In genomic region chr3:160771811-160772459, GRCh38 we compare ENCODE assay signal across 30 cellular contexts. TPM values are rescaled to one million over a fixed set of nuclear protein-coding genes. Genes with fewer than 3 reads are reported as not detected.
DNase-seq lines count a peak whose midpoint lies in the region; ATAC-seq, FAIRE-seq and TF ChIP-seq lines count a peak whose summit lies in the region.
"Had no signal": no experiment of that assay in that cellular context is flagged by ENCODE, and none has a peak within 500 bp of the region (broad histone marks: within the 10 kb centered on the region; RNA-seq: fewer than 3 reads in every experiment).

No MANE protein-coding gene starts in this region.

- no peak overlapping the region for H2BK12ac ChIP-seq in trophoblast cell (ENCODE audit: low read length)

- H3K4me1 ChIP-seq in heart left ventricle = peaks cover 0 to 48% (median 13%) of the 10 kb centered on the region in 12 donors
- no peaks in the 10 kb centered on the region for H3K4me1 ChIP-seq in right cardiac atrium (ENCODE audit: control insufficient read depth, insufficient read depth, low read length)
- peaks cover 6 to 49% (median 11%) of the 10 kb centered on the region in 3 donors for H3K4me1 ChIP-seq in gastroesophageal sphincter
- peaks cover 0 to 2% of the 10 kb centered on the region in 2 experiments for H3K4me1 ChIP-seq in trophoblast cell (ENCODE audit: control insufficient read depth in 1 of 2, insufficient read depth in 2 of 2, low read length in 2 of 2)
- H3K4me1 ChIP-seq in adrenal gland (replicated peaks in 1 of 2) = peaks cover 0 to 24% of the 10 kb centered on the region in 2 donors
- no peaks in the 10 kb centered on the region for H3K4me1 ChIP-seq in effector memory CD4-positive, alpha-beta T cell (ENCODE audit: control insufficient read depth, insufficient read depth, low read length, poor library complexity, severe bottlenecking)
- H3K4me1 ChIP-seq: A549 had no signal

- H2AFZ ChIP-seq in trophoblast cell (ENCODE audit: insufficient read depth, low read length, poor library complexity) = no peak overlapping the region

- no peak overlapping the region for H2BK5ac ChIP-seq in trophoblast cell (ENCODE audit: low read depth, low read length, poor library complexity)

- H3K4ac ChIP-seq in trophoblast cell (ENCODE audit: low read depth, low read length) = no peak overlapping the region

- H3K18ac ChIP-seq in trophoblast cell (ENCODE audit: low read length) = no peak overlapping the region

- H3K27ac ChIP-seq in heart left ventricle (peak overlapping the region in 8 of 12 donors; percentile 9 to 74 (median 39)), right cardiac atrium (ENCODE audit: low read length) (no peak overlapping the region), gastroesophageal sphincter (peak overlapping the region; percentile 61 to 77 (median 72)), trophoblast cell (ENCODE audit: low read depth, low read length) (peak overlapping the region; percentile 9), adrenal gland (peak overlapping the region in 2 of 5 donors; percentile 49 to 62)
- no peak overlapping the region for H3K27ac ChIP-seq in effector memory CD4-positive, alpha-beta T cell (ENCODE audit: insufficient read depth, low read length, poor library complexity, severe bottlenecking)
- H3K27ac ChIP-seq: A549, SK-N-MC, vagina had no signal

- H3K79me2 ChIP-seq in trophoblast cell (ENCODE audit: control insufficient read depth, insufficient read depth, low read length, poor library complexity) = no peaks in the 10 kb centered on the region

- no peak overlapping the region for H4K91ac ChIP-seq in trophoblast cell (ENCODE audit: low read depth, low read length)

- ATAC-seq in heart left ventricle = peak in 2 of 4 donors; percentile 52 to 58
- no peak for ATAC-seq in right cardiac atrium
- peak; percentile 71 for ATAC-seq in gastroesophageal sphincter
- no peak for ATAC-seq in HG03139 (IDR thresholded peaks at IDR 0.05; ENCODE audit: unreplicated experiment)
- ATAC-seq: A549; activated CD8-positive, alpha-beta T cell treated with anti-CD3 and anti-CD28 coated beads for 36 hours; natural killer cell; T-helper 17 cell had no signal

- TF ChIP-seq EP300 in gastroesophageal sphincter (IDR thresholded peaks at IDR 0.05) = no peak

- H3K36me3 ChIP-seq in heart left ventricle (no peaks in the 10 kb centered on the region), gastroesophageal sphincter (no peaks in the 10 kb centered on the region), trophoblast cell (ENCODE audit: control insufficient read depth in 1 of 2, insufficient read depth in 2 of 2, low read length in 2 of 2) (no peaks in the 10 kb centered on the region), adrenal gland (replicated peaks in 1 of 2) (no peaks in the 10 kb centered on the region)
- H3K36me3 ChIP-seq in effector memory CD4-positive, alpha-beta T cell (ENCODE audit: control insufficient read depth, insufficient read depth, low read length) = no peaks in the 10 kb centered on the region
- H3K36me3 ChIP-seq: vagina had no signal

- H3K9ac ChIP-seq in trophoblast cell (ENCODE audit: low read length) = no peak overlapping the region

- H4K8ac ChIP-seq in trophoblast cell (ENCODE audit: low read depth, low read length) = no peak overlapping the region

- FAIRE-seq in GM12891 (lab: Jason Lieb, UNC) = no peak
- FAIRE-seq: A549, HTR-8/SVneo had no signal

- H3K4me3 ChIP-seq in heart left ventricle (no peak overlapping the region), right cardiac atrium (ENCODE audit: low read length) (no peak overlapping the region), gastroesophageal sphincter (no peak overlapping the region), trophoblast cell (ENCODE audit: low read depth, low read length) (no peak overlapping the region), adrenal gland (no peak overlapping the region)
- no peak overlapping the region for H3K4me3 ChIP-seq in effector memory CD4-positive, alpha-beta T cell (ENCODE audit: insufficient read depth, low read depth, low read length, poor library complexity, severe bottlenecking)
- H3K4me3 ChIP-seq: A549, SK-N-MC, vagina had no signal

- no peak for TF ChIP-seq CTCF in heart left ventricle (IDR thresholded peaks at IDR 0.05)
- TF ChIP-seq CTCF in gastroesophageal sphincter (IDR thresholded peaks at IDR 0.05) = no peak
- TF ChIP-seq CTCF in adrenal gland (IDR thresholded peaks at IDR 0.05) = no peak

- H2AK5ac ChIP-seq in trophoblast cell (ENCODE audit: low read length) = no peak overlapping the region

- H3K14ac ChIP-seq in trophoblast cell (ENCODE audit: low read length) = no peak overlapping the region

- TF ChIP-seq POLR2A in heart left ventricle (IDR thresholded peaks at IDR 0.05) (no peak), gastroesophageal sphincter (IDR thresholded peaks at IDR 0.05) (no peak), adrenal gland (IDR thresholded peaks at IDR 0.05) (no peak), GM12891 (IDR thresholded peaks at IDR 0.05; ENCODE audit: low read depth, low read length) (no peak)

- no peak overlapping the region for H3K23ac ChIP-seq in trophoblast cell (ENCODE audit: low read length)

- H3K27me3 ChIP-seq in heart left ventricle (no peaks in the 10 kb centered on the region), right cardiac atrium (ENCODE audit: control insufficient read depth, insufficient read depth) (no peaks in the 10 kb centered on the region), gastroesophageal sphincter (no peaks in the 10 kb centered on the region), trophoblast cell (ENCODE audit: insufficient read depth, low read length) (no peaks in the 10 kb centered on the region), adrenal gland (no peaks in the 10 kb centered on the region)
- H3K27me3 ChIP-seq in effector memory CD4-positive, alpha-beta T cell (replicated peaks; ENCODE audit: control insufficient read depth, insufficient read depth, low read length, poor library complexity, severe bottlenecking) = no peaks in the 10 kb centered on the region
- H3K27me3 ChIP-seq: vagina had no signal

- H3K9me3 ChIP-seq in heart left ventricle (no peaks in the 10 kb centered on the region), right cardiac atrium (ENCODE audit: control insufficient read depth, low read length) (no peaks in the 10 kb centered on the region), gastroesophageal sphincter (no peaks in the 10 kb centered on the region), trophoblast cell (ENCODE audit: insufficient read depth, low read depth, low read length) (no peaks in the 10 kb centered on the region), adrenal gland (replicated peaks in 1 of 3) (no peaks in the 10 kb centered on the region)
- no peaks in the 10 kb centered on the region for H3K9me3 ChIP-seq in effector memory CD4-positive, alpha-beta T cell (ENCODE audit: control insufficient read depth, low read length)
- H3K9me3 ChIP-seq: A549, vagina had no signal

- H3K79me1 ChIP-seq in trophoblast cell (ENCODE audit: low read length) = no peaks in the 10 kb centered on the region

- 31 to 62% (median 48%) methylated on average over 1 of the region's 1 CpG for WGBS in heart left ventricle, 4 donors
- 83% methylated on average over 1 of the region's 1 CpG for WGBS in right cardiac atrium
- WGBS in gastroesophageal sphincter (ENCODE audit: low coverage in 1 of 2), 2 donors = 33 to 38% methylated on average over 1 of the region's 1 CpG
- no CpG with 5 or more reads among the region's 1 CpG for WGBS in trophoblast cell (ENCODE audit: extremely low coverage, insufficient coverage, insufficient read length)
- WGBS in adrenal gland, 4 donors = 68 to 92% (median 86%) methylated on average over 1 of the region's 1 CpG

- H3K4me2 ChIP-seq in trophoblast cell (ENCODE audit: low read length) = peak overlapping the region; percentile 30
- H3K4me2 ChIP-seq: A549 had no signal

- no peak overlapping the region for H2BK120ac ChIP-seq in trophoblast cell (ENCODE audit: insufficient read depth, low read length, poor library complexity)

- no peak overlapping the region for H4K12ac ChIP-seq in trophoblast cell (ENCODE audit: low read depth, low read length)

- intact Hi-C loops in heart left ventricle (cut with DNase I) (no loop called here), right cardiac atrium (cut with DNase I) (no loop called here), adrenal gland (cut with DNase I) (no loop called here)

- DNase-seq in heart left ventricle (no peak), right cardiac atrium (no peak), trophoblast cell (no peak), adrenal gland (no peak), GM12891 (ENCODE audit: insufficient read length, low spot score) (no peak)
- DNase-seq in effector memory CD4-positive, alpha-beta T cell = no peak
- DNase-seq: activated CD4-positive, alpha-beta T cell treated with anti-CD3 and anti-CD28 coated beads for 1 hour; activated CD8-positive, alpha-beta T cell treated with anti-CD3 and anti-CD28 coated beads for 36 hours; effector CD8-positive, alpha-beta T cell; erythroblast; foreskin melanocyte; hypothalamus; immature natural killer cell; KG1; midbrain; natural killer cell; NCI-H1436; NCI-H345; NCI-H748 treated with DMSO at 0.1 percent for 48 hours; occipital lobe; RPMI8226; stimulated activated CD4-positive, alpha-beta T cell treated with anti-CD3 and anti-CD28 coated beads, Interleukin-12 subunit alpha, Interleukin-12 subunit beta, amount 100 ng/mL, for 4 hours; stimulated activated CD4-positive, alpha-beta T cell treated with anti-CD3 and anti-CD28 coated beads, Interleukin-4, amount 100 ng/mL, for 1 hour; T-helper 17 cell had no signal

TF ChIP-seq in GM12891, 5 proteins besides CTCF, POLR2A, EP300 and RAD21:
- TF ChIP-seq SPI1 (IDR thresholded peaks at IDR 0.05; ENCODE audit: low read depth, low read length) (no peak), POU2F2 (IDR thresholded peaks at IDR 0.05; ENCODE audit: low read depth, low read length) (no peak), PAX5 (IDR thresholded peaks at IDR 0.05; ENCODE audit: insufficient read depth, low read length, severe bottlenecking) (no peak), TAF1 (IDR thresholded peaks at IDR 0.05; ENCODE audit: low read depth, low read length) (no peak), POLR2AphosphoS5 (IDR thresholded peaks at IDR 0.05; ENCODE audit: low read depth, low read length) (no peak)

RNA-seq across cellular contexts. Expression of gene PPM1L, which starts 15.9 kb away (rescaled TPM):
- 10 to 100 TPM; 31.4 to 89.6 (median 45.9) TPM for total RNA-seq in heart left ventricle
- polyA plus RNA-seq in heart left ventricle = 10 to 100 TPM in 1 of 2 donors, 1 to 10 TPM in 1; 6.2 to 14.9 TPM
- total RNA-seq in right cardiac atrium = 10 to 100 TPM; 23.4 to 31.7 (median 27.2) TPM
- 6.1 TPM for polyA plus RNA-seq in right cardiac atrium
- total RNA-seq in gastroesophageal sphincter = 10 to 100 TPM; 47.4 to 93.1 (median 60.6) TPM
- 3.1 and 3.4 TPM in 2 replicates for polyA plus RNA-seq in trophoblast cell (2013)
- 10 to 100 TPM; 24.3 to 53.6 (median 39.9) TPM for total RNA-seq in adrenal gland
- 10 to 100 TPM in 1 of 3 donors, 1 to 10 TPM in 2; 2.4 to 15.1 (median 5.5) TPM for polyA plus RNA-seq in adrenal gland
- polyA plus RNA-seq in GM12891 (2012; ENCODE audit: low read depth, missing spikeins) = 0.19 TPM

Comparison
In these comparisons a context has a peak if more than half of its experiments do, and no peak if none do; other contexts are left out.
1. H3K27ac ChIP-seq: peak in heart left ventricle (8 of 12), gastroesophageal sphincter (4 of 4) and trophoblast cell (single experiment); none in right cardiac atrium (single experiment) and effector memory CD4-positive, alpha-beta T cell (single experiment).